Comparison of ENCODE assay signal across 16 cellular contexts in the genomic region with DNA sequence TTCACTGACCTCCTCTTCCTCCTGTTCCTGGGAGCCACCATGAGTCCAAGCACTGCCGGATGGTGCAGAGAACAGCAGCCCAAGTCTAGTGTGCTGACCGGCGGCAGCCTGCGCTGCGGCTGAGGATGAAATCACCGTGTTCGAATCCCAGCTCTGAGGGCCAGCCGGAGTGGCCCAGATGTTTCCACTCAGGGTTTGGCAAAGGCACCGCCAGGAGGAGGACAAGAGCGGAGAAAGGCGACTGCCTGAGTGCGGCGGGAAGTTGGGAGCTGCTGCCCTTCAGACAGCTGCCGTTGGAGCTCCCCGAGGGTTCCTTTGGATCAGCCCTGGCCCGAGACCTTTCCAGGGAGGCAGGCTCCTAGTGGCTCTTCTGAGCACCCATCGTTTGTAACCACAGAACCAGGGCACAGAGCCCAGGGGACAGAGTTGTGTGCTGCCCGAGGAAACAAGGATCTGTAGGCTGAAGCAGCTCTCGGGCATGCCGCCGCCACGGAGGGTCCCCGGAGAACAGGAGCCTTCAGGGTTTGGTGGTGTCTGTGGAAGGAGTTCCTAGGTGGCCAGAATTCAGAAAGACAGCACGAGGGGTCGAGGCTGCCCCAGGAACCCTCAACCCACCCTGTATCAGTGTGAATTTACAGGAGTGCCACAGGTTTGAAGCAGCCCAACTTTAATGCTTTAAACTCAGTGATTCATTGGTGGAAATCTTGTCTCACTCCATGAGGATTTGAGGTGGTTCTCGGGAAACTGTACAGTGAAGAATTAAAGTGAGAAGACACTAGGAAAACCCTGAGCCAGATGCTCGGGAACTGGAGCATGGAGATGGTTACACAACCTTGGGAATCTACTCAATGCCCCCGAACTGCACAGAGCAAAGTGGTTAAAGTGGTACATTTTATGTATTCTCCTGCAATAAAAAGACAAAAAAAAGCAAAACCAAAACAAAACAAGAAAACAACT.
DNase-seq lines count a peak whose midpoint lies in the region; TF ChIP-seq lines count a peak whose summit lies in the region.
"Had no signal": no experiment of that assay in that cellular context is flagged by ENCODE, and none has a peak within 500 bp of the region (broad histone marks: within the 10 kb centered on the region; RNA-seq: fewer than 3 reads in every experiment).

No MANE protein-coding gene starts in this region.

- H3K27me3 ChIP-seq in H7 (ENCODE audit: control insufficient read depth, insufficient read depth, low read length) = no peaks in the 10 kb centered on the region

- H3K4me3 Mint-ChIP-seq in type B pancreatic cell = no peak overlapping the region
- H3K4me3 Mint-ChIP-seq: activated CD8-positive, alpha-beta T cell treated with anti-CD3 and anti-CD28 coated beads, Interleukin-2, amount 10 ng/mL, durations not matched to agents 7 days and 5 days; activated naive CD4-positive, alpha-beta T cell treated with anti-CD3 and anti-CD28 coated beads for 36 hours; mesothelial cell of epicardium had no signal

- H3K27ac Mint-ChIP-seq in type B pancreatic cell = no peak overlapping the region
- H3K27ac Mint-ChIP-seq: activated CD8-positive, alpha-beta T cell treated with anti-CD3 and anti-CD28 coated beads, Interleukin-2, amount 10 ng/mL, durations not matched to agents 7 days and 5 days; activated naive CD4-positive, alpha-beta T cell treated with anti-CD3 and anti-CD28 coated beads for 36 hours; mesothelial cell of epicardium had no signal

- peaks cover 14% of the 10 kb centered on the region for H3K9me3 Mint-ChIP-seq in type B pancreatic cell

- in situ Hi-C loops in ACHN (cut with HindIII; ENCODE audit: low pct_ligation_motif_present, low pct_unique_long_range_greater_than_20kb, low sequenced_read_pairs) = no loop called here

- H3K4me3 ChIP-seq in H7 (ENCODE audit: insufficient read depth, low read depth, low read length) = no peak overlapping the region

- DNase-seq in H7 (peak; percentile 35), fibroblast of gingiva (ENCODE audit: low read depth) (peak; percentile 63), mesenteric fat pad (ENCODE audit: low spot score) (peak; percentile 89), type B pancreatic cell (ENCODE audit: extremely low spot score, unreplicated experiment) (peak; percentile 64), NCI-H1436 treated with DMSO at 0.1 percent for 48 hours (lab: John Stamatoyannopoulos, UW) (no peak), kidney glomerular epithelial cell (lab: John Stamatoyannopoulos, UW) (no peak), ACHN (no peak)
- no peak for DNase-seq in effector CD4-positive, alpha-beta T cell
- DNase-seq: activated CD8-positive, alpha-beta T cell treated with anti-CD3 and anti-CD28 coated beads, Interleukin-2, amount 10 ng/mL, durations not matched to agents 7 days and 5 days; activated naive CD4-positive, alpha-beta T cell treated with anti-CD3 and anti-CD28 coated beads for 36 hours; caudate nucleus; NCI-H146; NCI-H748 treated with DMSO at 0.1 percent for 48 hours; SHP77; T1000 had no signal

- H3K36me3 ChIP-seq in H7 (replicated peaks; ENCODE audit: control insufficient read depth, insufficient read depth, low read length) = no peaks in the 10 kb centered on the region

- H3K4me1 Mint-ChIP-seq in type B pancreatic cell (ENCODE audit: unreplicated experiment) = no peaks in the 10 kb centered on the region

- no peaks in the 10 kb centered on the region for H3K36me3 Mint-ChIP-seq in type B pancreatic cell

- no peak for TF ChIP-seq CTCF in type B pancreatic cell (conservative IDR thresholded peaks at IDR 0.05)

- H3K27me3 Mint-ChIP-seq in type B pancreatic cell = peaks cover 9% of the 10 kb centered on the region

Comparison
In these comparisons a context has a peak if more than half of its experiments do, and no peak if none do; other contexts are left out.
1. DNase-seq: peak in H7 (single experiment), fibroblast of gingiva (single experiment), mesenteric fat pad (single experiment) and type B pancreatic cell (single experiment); none in NCI-H1436 treated with DMSO at 0.1 percent for 48 hours (single experiment), kidney glomerular epithelial cell (single experiment), effector CD4-positive, alpha-beta T cell (single experiment) and ACHN (single experiment).